15 cellular contexts compared by ENCODE assay signal in genomic region chr1:227761621-227762230, GRCh38. TPM values are rescaled to one million over a fixed set of nuclear protein-coding genes. Genes with fewer than 3 reads are reported as not detected.
DNase-seq lines count a peak whose midpoint lies in the region; ATAC-seq and TF ChIP-seq lines count a peak whose summit lies in the region.
"Had no signal": no experiment of that assay in that cellular context is flagged by ENCODE, and none has a peak within 500 bp of the region (broad histone marks: within the 10 kb centered on the region; RNA-seq: fewer than 3 reads in every experiment).

No MANE protein-coding gene starts in this region.

- H3K4me1 Mint-ChIP-seq in activated T-helper 2 cell treated with anti-CD3 and anti-CD28 coated beads, Interferon-gamma antibody, Interleukin-2, Interleukin-4, amounts not matched to agents 10 μg/mL and 5 μg/mL and 100 μg/mL, durations not matched to agents 14 hours and 24 hours and 36 hours (ENCODE audit: low read depth): peaks cover 76% of the 10 kb centered on the region
- H3K4me1 Mint-ChIP-seq in natural killer cell: peaks cover 52 to 55% of the 10 kb centered on the region in 2 donors

- H3K9me3 Mint-ChIP-seq in activated T-helper 2 cell treated with anti-CD3 and anti-CD28 coated beads, Interferon-gamma antibody, Interleukin-2, Interleukin-4, amounts not matched to agents 10 μg/mL and 5 μg/mL and 100 μg/mL, durations not matched to agents 14 hours and 24 hours and 36 hours: no peaks in the 10 kb centered on the region
- H3K9me3 Mint-ChIP-seq in natural killer cell: no peaks in the 10 kb centered on the region

- H3K4me3 ChIP-seq in heart right ventricle: no peak overlapping the region
- H3K4me3 ChIP-seq: cardiac muscle cell, left lung, thoracic aorta had no signal

- peaks cover 59% of the 10 kb centered on the region for H3K36me3 Mint-ChIP-seq in activated T-helper 2 cell treated with anti-CD3 and anti-CD28 coated beads, Interferon-gamma antibody, Interleukin-2, Interleukin-4, amounts not matched to agents 10 μg/mL and 5 μg/mL and 100 μg/mL, durations not matched to agents 14 hours and 24 hours and 36 hours (ENCODE audit: low read depth)
- H3K36me3 Mint-ChIP-seq in natural killer cell: peaks cover 7% of the 10 kb centered on the region

- intact Hi-C loops in heart right ventricle (cut with DNase I) (loop anchor here (1.0 to 10.0 kb wide), 5 partner anchors 185 to 279 kb away; partner anchors contain the start of gene WNT9A (in 6 of the 10)), cardiac septum (cut with DNase I) (loop anchor here (1.0 to 10.0 kb wide), 3 partner anchors 34 to 277 kb away; no protein-coding TSS in a partner anchor), natural killer cell (cut with micrococcal nuclease) (loop anchor here (1.0 to 2.0 kb wide), 3 partner anchors 185 to 280 kb away; partner anchors contain the start of gene WNT9A)
- intact Hi-C loops in activated T-helper 2 cell treated with anti-CD3 and anti-CD28 coated beads, Interferon-gamma antibody, Interleukin-2, Interleukin-4, amounts not matched to agents 10 μg/mL and 5 μg/mL and 100 μg/mL, durations not matched to agents 14 hours and 24 hours and 36 hours (cut with micrococcal nuclease): loop anchor here (1.0 to 10.0 kb wide), 4 partner anchors 26 to 323 kb away; partner anchors contain the start of genes ARF1, JMJD4, SNAP47 and WNT9A

- peak overlapping the region; percentile 52 for H3K27ac Mint-ChIP-seq in activated T-helper 2 cell treated with anti-CD3 and anti-CD28 coated beads, Interferon-gamma antibody, Interleukin-2, Interleukin-4, amounts not matched to agents 10 μg/mL and 5 μg/mL and 100 μg/mL, durations not matched to agents 14 hours and 24 hours and 36 hours
- H3K27ac Mint-ChIP-seq in natural killer cell: peak overlapping the region in 1 of 2 donors; percentile 74

- H3K9me3 ChIP-seq in heart right ventricle: no peaks in the 10 kb centered on the region
- H3K9me3 ChIP-seq: left lung, neutrophil, thoracic aorta had no signal

- H3K4me3 Mint-ChIP-seq in activated T-helper 2 cell treated with anti-CD3 and anti-CD28 coated beads, Interferon-gamma antibody, Interleukin-2, Interleukin-4, amounts not matched to agents 10 μg/mL and 5 μg/mL and 100 μg/mL, durations not matched to agents 14 hours and 24 hours and 36 hours (ENCODE audit: low read depth): no peak overlapping the region
- peak overlapping the region; percentile 17 for H3K4me3 Mint-ChIP-seq in natural killer cell

- H3K4me1 ChIP-seq in heart right ventricle: peaks cover 13 to 70% (median 53%) of the 10 kb centered on the region in 9 donors

- peak overlapping the region in 8 of 10 donors; percentile 5 to 91 (median 63) for H3K27ac ChIP-seq in heart right ventricle
- H3K27ac ChIP-seq: cardiac muscle cell, neutrophil, thoracic aorta had no signal

- peaks cover 0 to 63% (median 4%) of the 10 kb centered on the region in 9 donors for H3K36me3 ChIP-seq in heart right ventricle

- H3K27me3 ChIP-seq in heart right ventricle: no peaks in the 10 kb centered on the region
- H3K27me3 ChIP-seq: cardiac muscle cell, left lung, neutrophil had no signal

- DNase-seq in heart right ventricle (no peak), cardiac septum (ENCODE audit: low spot score) (no peak), natural killer cell (no peak), middle frontal gyrus (ENCODE audit: extremely low spot score, low spot score) (no peak), OCI-M1 (lab: John Stamatoyannopoulos, UW) (no peak), NCI-H2029 treated with DMSO at 0.1 percent for 48 hours (lab: John Stamatoyannopoulos, UW) (no peak)
- DNase-seq in activated T-helper 2 cell treated with anti-CD3 and anti-CD28 coated beads, Interferon-gamma antibody, Interleukin-2, Interleukin-4, amounts not matched to agents 10 μg/mL and 5 μg/mL and 100 μg/mL, durations not matched to agents 14 hours and 24 hours and 36 hours (ENCODE audit: low spot score): no peak
- no peak for DNase-seq in stimulated activated CD4-positive, alpha-beta T cell treated with anti-CD3 and anti-CD28 coated beads, Interleukin-4, amount 100 ng/mL, for 1 hour

- ATAC-seq in heart right ventricle (no peak), natural killer cell (no peak)

- WGBS in heart right ventricle, 2 donors: 86 to 87% methylated on average over 17 of the region's 17 CpGs

- TF ChIP-seq CTCF in heart right ventricle (IDR thresholded peaks at IDR 0.05) (no peak), natural killer cell (IDR thresholded peaks at IDR 0.05) (no peak)

- no peaks in the 10 kb centered on the region for H3K27me3 Mint-ChIP-seq in activated T-helper 2 cell treated with anti-CD3 and anti-CD28 coated beads, Interferon-gamma antibody, Interleukin-2, Interleukin-4, amounts not matched to agents 10 μg/mL and 5 μg/mL and 100 μg/mL, durations not matched to agents 14 hours and 24 hours and 36 hours (ENCODE audit: low read depth)
- peaks cover 0 to 3% of the 10 kb centered on the region in 2 donors for H3K27me3 Mint-ChIP-seq in natural killer cell (ENCODE audit: low read depth in 2 of 2)

RNA-seq across cellular contexts. Expression of gene SNAP47, which starts 26.5 kb away (rescaled TPM):
- total RNA-seq in heart right ventricle: 100 to 1,000 TPM in 1 of 10 donors, 10 to 100 TPM in 9; 23.2 to 102 (median 65.4) TPM
- polyA plus RNA-seq in heart right ventricle: 10 to 100 TPM; 18.4 to 22.9 TPM
- 44.0 TPM for total RNA-seq in cardiac septum
- total RNA-seq in activated T-helper 2 cell treated with anti-CD3 and anti-CD28 coated beads, Interferon-gamma antibody, Interleukin-2, Interleukin-4, amounts not matched to agents 10 μg/mL and 5 μg/mL and 100 μg/mL, durations not matched to agents 14 hours and 24 hours and 36 hours: 28.4 and 29.3 TPM in 2 replicates
- 10 to 100 TPM; 19.0 to 24.2 (median 23.1) TPM for total RNA-seq in natural killer cell

RNA-seq across cellular contexts. Expression of gene JMJD4, which starts 26.6 kb away (rescaled TPM):
- total RNA-seq in heart right ventricle (10 to 100 TPM in 5 of 10 donors, 1 to 10 TPM in 5; 7.6 to 13.4 (median 9.9) TPM), cardiac septum (10.7 TPM), natural killer cell (10 to 100 TPM in 2 of 3 donors, 1 to 10 TPM in 1; 8.8 to 12.4 (median 12.3) TPM)
- polyA plus RNA-seq in heart right ventricle: 10 to 100 TPM; 10.4 to 13.0 TPM
- 26.6 and 27.5 TPM in 2 replicates for total RNA-seq in activated T-helper 2 cell treated with anti-CD3 and anti-CD28 coated beads, Interferon-gamma antibody, Interleukin-2, Interleukin-4, amounts not matched to agents 10 μg/mL and 5 μg/mL and 100 μg/mL, durations not matched to agents 14 hours and 24 hours and 36 hours

RNA-seq across cellular contexts. Expression of gene PRSS38, which starts 53.7 kb away (rescaled TPM):
- total RNA-seq in heart right ventricle (not detected), cardiac septum (not detected), natural killer cell (not detected)
- polyA plus RNA-seq in heart right ventricle: not detected
- not detected in 2 replicates for total RNA-seq in activated T-helper 2 cell treated with anti-CD3 and anti-CD28 coated beads, Interferon-gamma antibody, Interleukin-2, Interleukin-4, amounts not matched to agents 10 μg/mL and 5 μg/mL and 100 μg/mL, durations not matched to agents 14 hours and 24 hours and 36 hours
- total RNA-seq: cardiac muscle cell, endothelial cell of umbilical vein, HT-29, left lung, OCI-LY7, thoracic aorta had no signal
- polyA plus RNA-seq: cardiac muscle cell, endothelial cell of umbilical vein had no signal
